In the genomic region with DNA sequence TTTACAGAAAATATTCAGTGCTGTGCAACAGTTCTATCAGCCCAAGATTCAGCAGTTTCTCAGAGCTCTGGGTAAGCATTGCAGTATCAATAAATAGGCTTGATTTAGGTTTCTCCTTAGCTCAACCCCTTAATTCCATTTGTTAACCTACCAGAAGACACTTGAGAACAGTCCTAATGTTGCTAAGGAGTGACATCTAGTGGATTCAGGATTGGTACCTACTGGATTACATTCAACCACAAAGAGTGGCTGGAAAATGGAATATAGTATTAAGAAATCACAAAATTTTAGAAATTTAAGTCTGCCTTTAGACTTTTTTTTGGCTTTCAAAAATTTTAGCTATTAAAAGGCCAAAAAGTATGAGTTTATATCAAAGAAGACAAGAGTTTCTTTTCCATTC, we compare ENCODE assay signal across 10 cellular contexts. TPM values are rescaled to one million over a fixed set of nuclear protein-coding genes. Genes with fewer than 3 reads are reported as not detected.
DNase-seq lines count a peak whose midpoint lies in the region; ATAC-seq, FAIRE-seq and TF ChIP-seq lines count a peak whose summit lies in the region.
"Had no signal": no experiment of that assay in that cellular context is flagged by ENCODE, and none has a peak within 500 bp of the region (broad histone marks: within the 10 kb centered on the region; RNA-seq: fewer than 3 reads in every experiment).

No MANE protein-coding gene starts in this region.

- peaks cover 3% of the 10 kb centered on the region for H3K9me3 Mint-ChIP-seq in activated CD4-positive, alpha-beta memory T cell treated with anti-CD3 and anti-CD28 coated beads, Interleukin-2, amount 10 ng/mL, durations not matched to agents 7 days and 5 days
- no peaks in the 10 kb centered on the region for H3K9me3 Mint-ChIP-seq in activated CD4-positive, alpha-beta memory T cell treated with anti-CD3 and anti-CD28 coated beads for 36 hours

- H2BK120ac ChIP-seq in neuronal stem cell (ENCODE audit: low read depth, low read length): no peak overlapping the region

- H3K4me1 ChIP-seq in small intestine (ENCODE audit: control insufficient read depth in 2 of 2, insufficient read depth in 1 of 2, low read depth in 1 of 2, low read length in 1 of 2) (no peaks in the 10 kb centered on the region), neuronal stem cell (ENCODE audit: control insufficient read depth in 2 of 2, insufficient read depth in 1 of 2, low read depth in 1 of 2, low read length in 2 of 2) (no peaks in the 10 kb centered on the region)

- H3K4me2 ChIP-seq in neuronal stem cell (ENCODE audit: insufficient read depth, low read length, poor library complexity, severe bottlenecking): no peak overlapping the region

- H2AK5ac ChIP-seq in neuronal stem cell (ENCODE audit: low read depth, low read length): no peak overlapping the region

- H3K27me3 Mint-ChIP-seq in activated CD4-positive, alpha-beta memory T cell treated with anti-CD3 and anti-CD28 coated beads, Interleukin-2, amount 10 ng/mL, durations not matched to agents 7 days and 5 days: no peaks in the 10 kb centered on the region
- no peaks in the 10 kb centered on the region for H3K27me3 Mint-ChIP-seq in activated CD4-positive, alpha-beta memory T cell treated with anti-CD3 and anti-CD28 coated beads for 36 hours

- peak; percentile 40 for TF ChIP-seq CTCF in fibroblast of the aortic adventitia (IDR thresholded peaks at IDR 0.05; ENCODE audit: insufficient read depth, low read length)

- no peak overlapping the region for H3K14ac ChIP-seq in neuronal stem cell (ENCODE audit: low read length)

- no peak for FAIRE-seq in small intestine (lab: Jason Lieb, UNC)

- H3K36me3 Mint-ChIP-seq in activated CD4-positive, alpha-beta memory T cell treated with anti-CD3 and anti-CD28 coated beads, Interleukin-2, amount 10 ng/mL, durations not matched to agents 7 days and 5 days (ENCODE audit: low read depth): peaks cover 78% of the 10 kb centered on the region
- H3K36me3 Mint-ChIP-seq in activated CD4-positive, alpha-beta memory T cell treated with anti-CD3 and anti-CD28 coated beads for 36 hours: peaks cover 55% of the 10 kb centered on the region

- DNase-seq in activated CD4-positive, alpha-beta memory T cell treated with anti-CD3 and anti-CD28 coated beads, Interleukin-2, amount 10 ng/mL, durations not matched to agents 7 days and 5 days: no peak
- no peak for DNase-seq in activated CD4-positive, alpha-beta memory T cell treated with anti-CD3 and anti-CD28 coated beads for 36 hours
- peak; percentile 67 for DNase-seq in fibroblast of the aortic adventitia (ENCODE audit: low read depth)
- peak; percentile 12 for DNase-seq in small intestine
- DNase-seq in activated CD4-positive, CD25-positive, alpha-beta regulatory T cell treated with anti-CD3 and anti-CD28 coated beads, Interleukin-2, amount 50 U/mL, for 72 hours: no peak
- DNase-seq in neuronal stem cell (ENCODE audit: low spot score): no peak
- DNase-seq: C1 segment of cervical spinal cord had no signal

- H4K91ac ChIP-seq in neuronal stem cell (ENCODE audit: low read depth, low read length, poor library complexity): no peak overlapping the region

- no peaks in the 10 kb centered on the region for H3K79me1 ChIP-seq in neuronal stem cell (ENCODE audit: low read depth, low read length)

- intact Hi-C loops in activated CD4-positive, alpha-beta memory T cell treated with anti-CD3 and anti-CD28 coated beads for 36 hours (cut with micrococcal nuclease): loop anchor here (5.0 kb wide), 1 partner anchor 93 kb away; no protein-coding TSS in a partner anchor

- H3K18ac ChIP-seq in neuronal stem cell (ENCODE audit: low read length): no peak overlapping the region

- peak overlapping the region; percentile 56 for H3K27ac Mint-ChIP-seq in activated CD4-positive, alpha-beta memory T cell treated with anti-CD3 and anti-CD28 coated beads, Interleukin-2, amount 10 ng/mL, durations not matched to agents 7 days and 5 days
- H3K27ac Mint-ChIP-seq in activated CD4-positive, alpha-beta memory T cell treated with anti-CD3 and anti-CD28 coated beads for 36 hours: no peak overlapping the region

- H2BK5ac ChIP-seq in neuronal stem cell (ENCODE audit: low read length): no peak overlapping the region

- H3K4ac ChIP-seq in neuronal stem cell (ENCODE audit: low read length): no peak overlapping the region

- ATAC-seq in SK-N-SH treated with all-trans-retinoic acid at 6 μM for 48 hours: peak; percentile 83
- ATAC-seq in GM18520 (IDR thresholded peaks at IDR 0.05; ENCODE audit: unreplicated experiment): no peak

- H4K8ac ChIP-seq in neuronal stem cell (ENCODE audit: low read depth, low read length): no peak overlapping the region

- no peak overlapping the region for H2AFZ ChIP-seq in neuronal stem cell (ENCODE audit: low read length)

- H3K27ac ChIP-seq in small intestine (ENCODE audit: low read depth in 1 of 2, low read length in 1 of 2) (no peak overlapping the region), neuronal stem cell (replicated peaks; ENCODE audit: low read length) (no peak overlapping the region)

- H3K36me3 ChIP-seq in small intestine (ENCODE audit: control insufficient read depth in 2 of 2, insufficient read depth in 2 of 2, low read length in 2 of 2) (no peaks in the 10 kb centered on the region), neuronal stem cell (replicated peaks in 1 of 2; ENCODE audit: control insufficient read depth in 2 of 2, insufficient read depth in 2 of 2, low read length in 2 of 2) (peaks cover 20 to 84% of the 10 kb centered on the region in 2 donors)

- H3K4me3 ChIP-seq in fibroblast of the aortic adventitia (ENCODE audit: low read depth, low read length) (no peak overlapping the region), small intestine (ENCODE audit: low read depth in 1 of 2, low read length in 2 of 2) (no peak overlapping the region), neuronal stem cell (ENCODE audit: low read length in 2 of 2) (no peak overlapping the region)
- H3K4me3 ChIP-seq: lung had no signal

- H2BK15ac ChIP-seq in neuronal stem cell (ENCODE audit: low read length): no peak overlapping the region

- POLR2A ChIA-PET in activated CD4-positive, alpha-beta memory T cell treated with anti-CD3 and anti-CD28 coated beads, Interleukin-2, amount 10 ng/mL, durations not matched to agents 7 days and 5 days (lab: Charles Lee): interaction anchor here (0.8 to 3.0 kb wide), 3 partner anchors 19 to 55 kb away, joined by 3 to 19 read pairs (median 12); a partner anchor contains a TSS
- POLR2A ChIA-PET in activated CD4-positive, alpha-beta memory T cell treated with anti-CD3 and anti-CD28 coated beads for 36 hours (lab: Charles Lee): interaction anchor here (1.3 kb wide), 1 partner anchor 17 kb away, joined by 3 read pairs; no protein-coding TSS in a partner anchor

- H3K4me3 Mint-ChIP-seq in activated CD4-positive, alpha-beta memory T cell treated with anti-CD3 and anti-CD28 coated beads, Interleukin-2, amount 10 ng/mL, durations not matched to agents 7 days and 5 days: no peak overlapping the region
- no peak overlapping the region for H3K4me3 Mint-ChIP-seq in activated CD4-positive, alpha-beta memory T cell treated with anti-CD3 and anti-CD28 coated beads for 36 hours

- no peaks in the 10 kb centered on the region for H3K9me3 ChIP-seq in small intestine (ENCODE audit: control insufficient read depth, low read depth)
- peaks cover 0 to 2% of the 10 kb centered on the region in 2 donors for H3K9me3 ChIP-seq in neuronal stem cell (replicated peaks in 1 of 2; ENCODE audit: control insufficient read depth in 2 of 2, insufficient read depth in 1 of 2, low read depth in 1 of 2, low read length in 2 of 2)

- no peak overlapping the region for H2BK12ac ChIP-seq in neuronal stem cell (ENCODE audit: low read length)

- H3K4me1 Mint-ChIP-seq in activated CD4-positive, alpha-beta memory T cell treated with anti-CD3 and anti-CD28 coated beads, Interleukin-2, amount 10 ng/mL, durations not matched to agents 7 days and 5 days: peaks cover 53% of the 10 kb centered on the region
- H3K4me1 Mint-ChIP-seq in activated CD4-positive, alpha-beta memory T cell treated with anti-CD3 and anti-CD28 coated beads for 36 hours (ENCODE audit: low read depth): peaks cover 14% of the 10 kb centered on the region

- H3K9ac ChIP-seq in neuronal stem cell (ENCODE audit: low read depth, low read length, poor library complexity): no peak overlapping the region

- no peak overlapping the region for H3K23ac ChIP-seq in neuronal stem cell (ENCODE audit: low read depth, low read length, poor library complexity)

- CTCF ChIA-PET in activated CD4-positive, alpha-beta memory T cell treated with anti-CD3 and anti-CD28 coated beads, Interleukin-2, amount 10 ng/mL, durations not matched to agents 7 days and 5 days (lab: Charles Lee): interaction anchor here (0.7 to 4.0 kb wide), 4 partner anchors 11 to 95 kb away, joined by 3 to 22 read pairs (median 4); no protein-coding TSS in a partner anchor
- CTCF ChIA-PET in activated CD4-positive, alpha-beta memory T cell treated with anti-CD3 and anti-CD28 coated beads for 36 hours (lab: Charles Lee): interaction anchor here (0.6 to 2.8 kb wide), 2 partner anchors 60 to 93 kb away, joined by 3 to 17 read pairs; no protein-coding TSS in a partner anchor

- H3K27me3 ChIP-seq in small intestine (ENCODE audit: control insufficient read depth in 2 of 2, insufficient read depth in 2 of 2, low read length in 2 of 2) (no peaks in the 10 kb centered on the region), neuronal stem cell (ENCODE audit: control insufficient read depth in 3 of 3, insufficient read depth in 3 of 3, low read depth in 1 of 3, low read length in 3 of 3) (no peaks in the 10 kb centered on the region)

TF ChIP-seq in SK-N-SH treated with all-trans-retinoic acid at 6 μM for 48 hours, 23 proteins besides CTCF, POLR2A, EP300 and RAD21:
- no peak for TF ChIP-seq ZFP30 (CRISPR knock-in tag; IDR thresholded peaks at IDR 0.05)
TF ChIP-seq in SK-N-SH treated with all-trans-retinoic acid at 6 μM for 48 hours: peak in this region for 0.

RNA-seq across cellular contexts. Expression of a gene that starts 34.7 kb away (rescaled TPM):
- total RNA-seq in activated CD4-positive, alpha-beta memory T cell treated with anti-CD3 and anti-CD28 coated beads, Interleukin-2, amount 10 ng/mL, durations not matched to agents 7 days and 5 days: 100 to 1,000 TPM; 106 to 109 TPM
- 10 to 100 TPM; 94.8 to 97.4 TPM for total RNA-seq in activated CD4-positive, alpha-beta memory T cell treated with anti-CD3 and anti-CD28 coated beads for 36 hours
- total RNA-seq in fibroblast of the aortic adventitia (ENCODE audit: low replicate concordance): 40.3 and 69.7 TPM in 2 replicates
- 10 to 100 TPM; 33.0 to 47.0 (median 37.3) TPM for polyA plus RNA-seq in small intestine
- 21.3 TPM for polyA plus RNA-seq in neuronal stem cell (2013, experiment 1 of 2)
- polyA plus RNA-seq in neuronal stem cell (2013, experiment 2 of 2): 21.7 TPM

RNA-seq across cellular contexts. Expression of a gene that starts 56.1 kb away (rescaled TPM):
- total RNA-seq in activated CD4-positive, alpha-beta memory T cell treated with anti-CD3 and anti-CD28 coated beads, Interleukin-2, amount 10 ng/mL, durations not matched to agents 7 days and 5 days: 100 to 1,000 TPM; 196 TPM
- total RNA-seq in activated CD4-positive, alpha-beta memory T cell treated with anti-CD3 and anti-CD28 coated beads for 36 hours: 100 to 1,000 TPM; 208 to 213 TPM
- total RNA-seq in fibroblast of the aortic adventitia (ENCODE audit: low replicate concordance): 11.5 and 57.8 TPM in 2 replicates
- 10 to 100 TPM in 1 of 3 donors, 1 to 10 TPM in 2; 1.6 to 14.0 (median 1.8) TPM for polyA plus RNA-seq in small intestine
- polyA plus RNA-seq in neuronal stem cell (2013, experiment 1 of 2): 56.2 TPM
- 56.3 TPM for polyA plus RNA-seq in neuronal stem cell (2013, experiment 2 of 2)

Comparison
In these comparisons a context has a peak if more than half of its experiments do, and no peak if none do; other contexts are left out.
1. DNase-seq: peak in fibroblast of the aortic adventitia (single experiment) and small intestine (single experiment); none in activated CD4-positive, alpha-beta memory T cell treated with anti-CD3 and anti-CD28 coated beads, Interleukin-2, amount 10 ng/mL, durations not matched to agents 7 days and 5 days (single experiment), activated CD4-positive, alpha-beta memory T cell treated with anti-CD3 and anti-CD28 coated beads for 36 hours (single experiment), activated CD4-positive, CD25-positive, alpha-beta regulatory T cell treated with anti-CD3 and anti-CD28 coated beads, Interleukin-2, amount 50 U/mL, for 72 hours (single experiment) and neuronal stem cell (single experiment).